8 cellular contexts compared by ENCODE assay signal in the genomic region with DNA sequence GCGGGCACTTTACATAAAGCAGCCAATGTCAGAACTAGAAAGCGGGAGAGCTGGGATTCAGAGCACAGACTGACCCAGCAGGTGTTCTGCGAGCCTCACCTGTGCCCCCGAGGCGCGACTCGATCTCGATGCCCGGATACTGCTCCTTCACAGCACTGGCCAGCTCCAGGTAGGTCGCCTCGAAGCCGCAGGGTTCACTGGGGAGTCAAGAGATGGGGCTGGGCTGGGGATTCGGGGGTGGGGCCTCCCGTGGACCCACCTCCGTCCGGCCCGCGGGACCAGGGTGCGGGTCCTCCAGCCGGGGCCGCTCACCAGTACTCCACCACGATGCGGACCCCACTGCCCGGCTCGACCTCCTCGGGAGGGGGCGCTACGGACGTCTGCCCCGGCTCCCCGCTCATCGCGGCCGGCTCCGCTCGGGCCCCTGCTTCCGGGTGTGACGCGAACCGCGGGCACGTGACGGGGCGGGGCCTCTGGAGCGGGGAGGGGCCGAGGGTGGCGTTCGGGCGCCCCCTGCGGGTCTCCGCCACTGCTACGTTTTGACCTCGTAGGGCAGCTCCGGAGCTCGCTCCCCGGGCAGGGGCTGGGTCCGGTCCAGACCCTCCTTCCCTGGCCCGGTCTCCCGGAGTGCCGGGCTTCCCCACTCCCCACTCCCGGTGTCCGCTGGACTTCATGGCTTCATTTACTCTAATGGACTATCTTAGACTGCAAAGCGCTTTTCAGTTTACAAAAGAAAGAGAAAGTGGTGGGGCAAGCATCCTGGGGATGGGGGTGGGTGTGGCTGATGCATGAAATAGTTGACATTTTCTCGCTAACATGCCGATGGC. TPM values are rescaled to one million over a fixed set of nuclear protein-coding genes. Genes with fewer than 3 reads are reported as not detected.
DNase-seq lines count a peak whose midpoint lies in the region; ATAC-seq, FAIRE-seq and TF ChIP-seq lines count a peak whose summit lies in the region.

A gene with protein sequence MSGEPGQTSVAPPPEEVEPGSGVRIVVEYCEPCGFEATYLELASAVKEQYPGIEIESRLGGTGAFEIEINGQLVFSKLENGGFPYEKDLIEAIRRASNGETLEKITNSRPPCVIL (minus strand): TSS at position 438 of the 827 bp plus-strand sequence. CDS start 37 bp downstream, at position 401.

- in situ Hi-C loops in ACHN (cut with HindIII; ENCODE audit: low pct_ligation_motif_present, low pct_unique_long_range_greater_than_20kb, low sequenced_read_pairs) = no loop called here

- POLR2A ChIA-PET in WTC11 (lab: Charles Lee) = interaction anchor here (0.6 to 2.2 kb wide), 12 partner anchors 9 to 371 kb away, joined by 3 to 16 read pairs (median 4); partner anchors contain the start of genes ERBB2 and PGAP3

- peaks cover 18% of the 10 kb centered on the region for H3K36me3 ChIP-seq in bronchial epithelial cell (ENCODE audit: control insufficient read depth, insufficient read depth, low read length)

- CTCF ChIA-PET in WTC11 (lab: Charles Lee) = interaction anchor here (0.6 to 4.3 kb wide), 56 partner anchors 8 to 757 kb away, joined by 3 to 79 read pairs (median 4); partner anchors contain the start of genes ERBB2, PGAP3, PNMT and TCAP

- peak within 1 kb of the TSS; percentile 89 for H3K4me3 Mint-ChIP-seq in WTC11

- no peaks in the 10 kb centered on the region for H3K27me3 Mint-ChIP-seq in WTC11 (ENCODE audit: low read depth)

- H3K36me3 Mint-ChIP-seq in WTC11 = peaks cover 17% of the 10 kb centered on the region

- H3K9me3 Mint-ChIP-seq in WTC11 = no peaks in the 10 kb centered on the region

- peak within 1 kb of the TSS; percentile 91 for H3K27ac Mint-ChIP-seq in WTC11

- FAIRE-seq in bronchial epithelial cell (lab: Jason Lieb, UNC) = no peak

- peak within 1 kb of the TSS; percentile 83 for H3K4me3 ChIP-seq in bronchial epithelial cell (ENCODE audit: low read depth, low read length)

- ATAC-seq in GM18861 (IDR thresholded peaks at IDR 0.05; ENCODE audit: unreplicated experiment) (peak; percentile 77), HG03097 (IDR thresholded peaks at IDR 0.05; ENCODE audit: low FRiP score, unreplicated experiment) (peak; percentile 88), WTC11 (peak; percentile 85)

- peaks cover 14% of the 10 kb centered on the region for H3K4me1 Mint-ChIP-seq in WTC11

- DNase-seq in ACHN (peak; percentile 85), NCI-H2196 treated with DMSO at 0.1 percent for 48 hours (lab: John Stamatoyannopoulos, UW; ENCODE audit: unreplicated experiment) (peak; percentile 49), WTC11 (ENCODE audit: low spot score) (peak; percentile 97), bronchial epithelial cell (ENCODE audit: low read depth) (peak; percentile 48), inferior parietal cortex (ENCODE audit: extremely low spot score) (peak; percentile 88)
- DNase-seq in stimulated activated CD4-positive, alpha-beta T cell treated with anti-CD3 and anti-CD28 coated beads, Interleukin-12 subunit alpha, Interleukin-12 subunit beta, amount 100 ng/mL, for 24 hours (ENCODE audit: low read depth in 2 of 2) = peak; percentile 87 to 90

- no peaks in the 10 kb centered on the region for H3K27me3 ChIP-seq in bronchial epithelial cell (ENCODE audit: control insufficient read depth, insufficient read depth, low read length)

- TF ChIP-seq CTCF in WTC11 (IDR thresholded peaks at IDR 0.05) (peak; percentile 81), bronchial epithelial cell (IDR thresholded peaks at IDR 0.05; ENCODE audit: insufficient read depth, low read length, severe bottlenecking) (peak; percentile 91)

TF ChIP-seq in WTC11, 78 proteins besides CTCF, POLR2A, EP300 and RAD21 (continues in another document):
- TF ChIP-seq, protein P1, sequence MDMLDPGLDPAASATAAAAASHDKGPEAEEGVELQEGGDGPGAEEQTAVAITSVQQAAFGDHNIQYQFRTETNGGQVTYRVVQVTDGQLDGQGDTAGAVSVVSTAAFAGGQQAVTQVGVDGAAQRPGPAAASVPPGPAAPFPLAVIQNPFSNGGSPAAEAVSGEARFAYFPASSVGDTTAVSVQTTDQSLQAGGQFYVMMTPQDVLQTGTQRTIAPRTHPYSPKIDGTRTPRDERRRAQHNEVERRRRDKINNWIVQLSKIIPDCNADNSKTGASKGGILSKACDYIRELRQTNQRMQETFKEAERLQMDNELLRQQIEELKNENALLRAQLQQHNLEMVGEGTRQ (CRISPR knock-in tag; IDR thresholded peaks at IDR 0.05) = peak; percentile 99
- no peak for TF ChIP-seq GRHL2 (CRISPR knock-in tag; IDR thresholded peaks at IDR 0.05; ENCODE audit: insufficient replicate concordance, severe bottlenecking)
- 0 out of 2 replicates have a peak, but pooled peaks have one; percentile 54 for TF ChIP-seq ATF1 (CRISPR knock-in tag; IDR thresholded peaks at IDR 0.05)
- peak; percentile 86 for TF ChIP-seq GABPB1 (CRISPR knock-in tag; IDR thresholded peaks at IDR 0.05)
- peak; percentile 13; the same call in 1 of the 2 replicates for TF ChIP-seq RELA (CRISPR knock-in tag; IDR thresholded peaks at IDR 0.05; ENCODE audit: borderline replicate concordance)
- no peak; the same call in 1 of the 2 replicates for TF ChIP-seq NFATC4 (CRISPR knock-in tag; IDR thresholded peaks at IDR 0.05)
- 0 out of 2 replicates have a peak, but pooled peaks have one; percentile 54 for TF ChIP-seq FOXK1 (CRISPR knock-in tag; IDR thresholded peaks at IDR 0.05)
- peak; percentile 100 for TF ChIP-seq SP1 (CRISPR knock-in tag; conservative IDR thresholded peaks at IDR 0.05)
- TF ChIP-seq TEAD1 (CRISPR knock-in tag; IDR thresholded peaks at IDR 0.05) = peak; percentile 73; the same call in 1 of the 2 replicates
- peak; percentile 93 for TF ChIP-seq HMGXB4 (CRISPR knock-in tag; IDR thresholded peaks at IDR 0.05)
- no peak for TF ChIP-seq ZNF138 (CRISPR knock-in tag; conservative IDR thresholded peaks at IDR 0.05)
- 0 out of 2 replicates have a peak, but pooled peaks have one; percentile 82 for TF ChIP-seq MYBL2 (CRISPR knock-in tag; IDR thresholded peaks at IDR 0.05)
- TF ChIP-seq, protein P2, sequence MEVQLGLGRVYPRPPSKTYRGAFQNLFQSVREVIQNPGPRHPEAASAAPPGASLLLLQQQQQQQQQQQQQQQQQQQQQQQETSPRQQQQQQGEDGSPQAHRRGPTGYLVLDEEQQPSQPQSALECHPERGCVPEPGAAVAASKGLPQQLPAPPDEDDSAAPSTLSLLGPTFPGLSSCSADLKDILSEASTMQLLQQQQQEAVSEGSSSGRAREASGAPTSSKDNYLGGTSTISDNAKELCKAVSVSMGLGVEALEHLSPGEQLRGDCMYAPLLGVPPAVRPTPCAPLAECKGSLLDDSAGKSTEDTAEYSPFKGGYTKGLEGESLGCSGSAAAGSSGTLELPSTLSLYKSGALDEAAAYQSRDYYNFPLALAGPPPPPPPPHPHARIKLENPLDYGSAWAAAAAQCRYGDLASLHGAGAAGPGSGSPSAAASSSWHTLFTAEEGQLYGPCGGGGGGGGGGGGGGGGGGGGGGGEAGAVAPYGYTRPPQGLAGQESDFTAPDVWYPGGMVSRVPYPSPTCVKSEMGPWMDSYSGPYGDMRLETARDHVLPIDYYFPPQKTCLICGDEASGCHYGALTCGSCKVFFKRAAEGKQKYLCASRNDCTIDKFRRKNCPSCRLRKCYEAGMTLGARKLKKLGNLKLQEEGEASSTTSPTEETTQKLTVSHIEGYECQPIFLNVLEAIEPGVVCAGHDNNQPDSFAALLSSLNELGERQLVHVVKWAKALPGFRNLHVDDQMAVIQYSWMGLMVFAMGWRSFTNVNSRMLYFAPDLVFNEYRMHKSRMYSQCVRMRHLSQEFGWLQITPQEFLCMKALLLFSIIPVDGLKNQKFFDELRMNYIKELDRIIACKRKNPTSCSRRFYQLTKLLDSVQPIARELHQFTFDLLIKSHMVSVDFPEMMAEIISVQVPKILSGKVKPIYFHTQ (CRISPR knock-in tag; IDR thresholded peaks at IDR 0.05) = no peak
- no peak for TF ChIP-seq IRF1 (CRISPR knock-in tag; IDR thresholded peaks at IDR 0.05)
- TF ChIP-seq ZNF121 (CRISPR knock-in tag; IDR thresholded peaks at IDR 0.05) = peak; percentile 97
- TF ChIP-seq NFE2L1 (CRISPR knock-in tag; IDR thresholded peaks at IDR 0.05) = peak; percentile 53; the same call in 1 of the 2 replicates
- TF ChIP-seq USF1 (CRISPR knock-in tag; IDR thresholded peaks at IDR 0.05) = peak; percentile 99

RNA-seq across cellular contexts. Expression of the gene that starts here (rescaled TPM):
- 40.6 to 46.7 TPM (median 46.5 TPM) in 3 replicates for total RNA-seq in WTC11 (2021)
- 26.6 and 34.1 TPM in 2 replicates for total RNA-seq in bronchial epithelial cell

Comparison
In these comparisons a context has a peak if more than half of its experiments do, and no peak if none do; other contexts are left out.
1. Peak in every context shown above with its lines: DNase-seq, ATAC-seq and H3K4me3 ChIP-seq.